ENCODE assay signal across 13 cellular contexts in genomic region chr1:47859092-47859743, GRCh38.
"Had no signal": no experiment of that assay in that cellular context is flagged by ENCODE, and none has a peak within 500 bp of the region (broad histone marks: within the 10 kb centered on the region; RNA-seq: fewer than 3 reads in every experiment).

No MANE protein-coding gene starts in this region.

- H3K27me3 ChIP-seq: esophagus muscularis mucosa, pancreas, tibial artery, vagina had no signal

- H3K9me3 ChIP-seq: pancreas, tibial artery, vagina had no signal

- H3K27ac Mint-ChIP-seq: nephron progenitor cell had no signal

- ATAC-seq: left colon, pancreas had no signal

- H3K9me3 Mint-ChIP-seq: nephron progenitor cell had no signal

- DNase-seq: activated CD4-positive, alpha-beta T cell treated with anti-CD3 and anti-CD28 coated beads, Interleukin-2, amount 50 U/mL, for 4 hours; activated naive CD4-positive, alpha-beta T cell; central memory CD4-positive, alpha-beta T cell; dermis blood vessel endothelial cell; glutamatergic neuron; left colon; nephron progenitor cell; pancreas; T-helper 2 cell; tibial artery had no signal

- H3K27ac ChIP-seq: esophagus muscularis mucosa, pancreas, skin epidermis, tibial artery, vagina had no signal

- H3K4me3 Mint-ChIP-seq: nephron progenitor cell had no signal

- H3K4me1 ChIP-seq: esophagus muscularis mucosa, pancreas, vagina had no signal

- H3K36me3 ChIP-seq: esophagus muscularis mucosa, pancreas, tibial artery, vagina had no signal

- H3K4me3 ChIP-seq: esophagus muscularis mucosa, pancreas, skin epidermis, tibial artery, vagina had no signal
